9 cellular contexts compared by ENCODE assay signal in genomic region chr7:46932656-46933424, GRCh38.
DNase-seq lines count a peak whose midpoint lies in the region; ATAC-seq, FAIRE-seq and TF ChIP-seq lines count a peak whose summit lies in the region.
"Had no signal": no experiment of that assay in that cellular context is flagged by ENCODE, and none has a peak within 500 bp of the region (broad histone marks: within the 10 kb centered on the region; RNA-seq: fewer than 3 reads in every experiment).

No MANE protein-coding gene starts in this region.

- peak in 2 of 3 experiments; percentile 31 to 41 for TF ChIP-seq CTCF in keratinocyte (optimal IDR thresholded peaks at IDR 0.05 in 1 of 3, IDR thresholded peaks at IDR 0.05 in 1 of 3, conservative IDR thresholded peaks at IDR 0.05 in 1 of 3; ENCODE audit: extremely low read depth in 1 of 3, insufficient read depth in 2 of 3, low read length in 3 of 3)

- H3K4me2 ChIP-seq in keratinocyte (ENCODE audit: control insufficient read depth, extremely low read depth, insufficient read depth, low read depth, low read length) = peak overlapping the region; percentile 80

- DNase-seq in Right ventricle myocardium inferior (ENCODE audit: missing footprints) (peak; percentile 69), cardiac septum (ENCODE audit: low spot score) (no peak), astrocyte of the hippocampus (ENCODE audit: low read depth, low spot score) (peak; percentile 60), keratinocyte (ENCODE audit: low read depth, low spot score) (peak; percentile 54), aorta (no peak), COR-L47 (lab: John Stamatoyannopoulos, UW) (no peak)
- DNase-seq: activated B cell treated with CpG ODN at 0.5 μM for 24 hours had no signal

- no peaks in the 10 kb centered on the region for H3K9me1 ChIP-seq in keratinocyte (ENCODE audit: control insufficient read depth, extremely low read depth, insufficient read depth, low read length)

- FAIRE-seq in keratinocyte (lab: Jason Lieb, UNC) = peak; percentile 95

- H3K36me3 ChIP-seq in keratinocyte (ENCODE audit: control insufficient read depth in 2 of 2, extremely low read depth in 1 of 2, insufficient read depth in 2 of 2, low read length in 2 of 2) (no peaks in the 10 kb centered on the region), aorta (ENCODE audit: control insufficient read depth in 1 of 2, insufficient read depth in 2 of 2, low read length in 1 of 2) (no peaks in the 10 kb centered on the region)

- dilution Hi-C loops in keratinocyte (cut with MboI; ENCODE audit: extremely low pct_ligation_motif_present, low sequenced_read_pairs) = no loop called here

- WGBS in aorta, 2 donors = 34 to 35% methylated on average over 7 of the region's 7 CpGs

- ATAC-seq in Right ventricle myocardium inferior (peak; percentile 87), aorta (ENCODE audit: low FRiP score) (peak; percentile 85), HG03159 (IDR thresholded peaks at IDR 0.05; ENCODE audit: unreplicated experiment) (no peak), HG02571 (IDR thresholded peaks at IDR 0.05; ENCODE audit: unreplicated experiment) (no peak)

- H3K27me3 ChIP-seq in keratinocyte (ENCODE audit: control insufficient read depth, extremely low read depth, insufficient read depth, low read length) (no peaks in the 10 kb centered on the region), aorta (ENCODE audit: control insufficient read depth in 1 of 2, insufficient read depth in 2 of 2, low read length in 1 of 2) (no peaks in the 10 kb centered on the region)

- intact Hi-C loops in Right ventricle myocardium inferior (cut with DNase I) (loop anchor here (5.0 to 10.0 kb wide), 2 partner anchors 112 to 154 kb away; no protein-coding TSS in a partner anchor), cardiac septum (cut with DNase I) (loop anchor here (10.0 kb wide), 3 partner anchors 112 to 1008 kb away; partner anchors contain the start of gene IGFBP3), aorta (cut with DNase I) (no loop called here)

- H3K27ac ChIP-seq in keratinocyte (ENCODE audit: control insufficient read depth, insufficient read depth, low read length) (peak overlapping the region; percentile 96), aorta (ENCODE audit: low read depth in 1 of 2, low read length in 2 of 2) (no peak overlapping the region)

- H3K4me3 ChIP-seq in keratinocyte (ENCODE audit: control insufficient read depth in 2 of 3, extremely low read depth in 1 of 3, insufficient read depth in 2 of 3, low read depth in 1 of 3, low read length in 3 of 3) = peak overlapping the region in 2 of 3 experiments; percentile 10 to 29
- H3K4me3 ChIP-seq in aorta (ENCODE audit: low read length in 2 of 2) = no peak overlapping the region

- H2AFZ ChIP-seq in keratinocyte (ENCODE audit: control insufficient read depth, low read length) = peak overlapping the region; percentile 87

- H3K9me3 ChIP-seq in keratinocyte (ENCODE audit: control insufficient read depth, low read depth, low read length) (no peaks in the 10 kb centered on the region), aorta (ENCODE audit: control insufficient read depth, low read length) (no peaks in the 10 kb centered on the region)

- H3K79me2 ChIP-seq in keratinocyte (ENCODE audit: control insufficient read depth, insufficient read depth, low read length) = no peaks in the 10 kb centered on the region

- no peaks in the 10 kb centered on the region for H4K20me1 ChIP-seq in keratinocyte (ENCODE audit: control insufficient read depth, extremely low read depth, insufficient read depth, low read length)

- peaks cover 38% of the 10 kb centered on the region for H3K4me1 ChIP-seq in keratinocyte (ENCODE audit: control insufficient read depth, extremely low read depth, insufficient read depth, low read length)
- H3K4me1 ChIP-seq in aorta (ENCODE audit: control insufficient read depth in 1 of 2, insufficient read depth in 2 of 2, low read length in 2 of 2) = no peaks in the 10 kb centered on the region

- peak overlapping the region; percentile 66 for H3K9ac ChIP-seq in keratinocyte (ENCODE audit: control insufficient read depth, extremely low read depth, insufficient read depth, low read length)

Comparison
In these comparisons a context has a peak if more than half of its experiments do, and no peak if none do; other contexts are left out.
1. DNase-seq: peak in Right ventricle myocardium inferior (single experiment), astrocyte of the hippocampus (single experiment) and keratinocyte (single experiment); none in cardiac septum (single experiment), aorta (0 of 2) and COR-L47 (single experiment).
2. ATAC-seq: peak in Right ventricle myocardium inferior (single experiment) and aorta (single experiment); none in HG03159 (single experiment) and HG02571 (single experiment).
3. H3K4me3 ChIP-seq: peak in keratinocyte (2 of 3); none in aorta (0 of 2).
4. intact Hi-C loops: an anchor here in Right ventricle myocardium inferior (5.0 to 10.0 kb wide) and cardiac septum (10.0 kb wide); none called in aorta.